Comparison of ENCODE assay signal across 17 cellular contexts in the genomic region with DNA sequence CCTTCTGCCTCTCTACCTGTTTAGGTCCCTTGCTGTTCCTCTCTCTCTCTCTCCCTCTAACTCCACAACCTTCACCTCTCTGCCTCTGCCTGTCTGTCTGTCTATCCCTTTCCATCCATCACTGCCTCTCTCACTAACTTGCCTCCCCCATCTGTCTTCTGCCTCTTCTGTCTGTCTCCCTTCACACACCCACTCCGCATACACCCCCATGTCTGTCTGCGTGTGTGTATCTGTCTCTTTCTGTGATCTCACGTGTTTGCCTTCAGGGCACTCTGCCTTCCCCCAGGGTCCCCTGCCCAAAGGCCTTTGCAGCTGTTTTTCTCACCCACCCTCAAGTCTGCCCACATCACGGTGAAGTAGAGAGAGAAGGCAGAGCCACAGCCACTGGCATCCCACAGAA. TPM values are rescaled to one million over a fixed set of nuclear protein-coding genes. Genes with fewer than 3 reads are reported as not detected.
DNase-seq lines count a peak whose midpoint lies in the region; ATAC-seq, FAIRE-seq and TF ChIP-seq lines count a peak whose summit lies in the region.
"Had no signal": no experiment of that assay in that cellular context is flagged by ENCODE, and none has a peak within 500 bp of the region (broad histone marks: within the 10 kb centered on the region; RNA-seq: fewer than 3 reads in every experiment).

No MANE protein-coding gene starts in this region.

- H3K14ac ChIP-seq in H9 (ENCODE audit: insufficient read depth, low read length): peak overlapping the region; percentile 52; the same call in 1 of the 2 replicates

- H3K4me1 ChIP-seq in H9 (ENCODE audit: insufficient read depth, low read length): peaks cover 11% of the 10 kb centered on the region; the same call in 1 of the 2 replicates
- peaks cover 14% of the 10 kb centered on the region for H3K4me1 ChIP-seq in neural progenitor cell

- no peak overlapping the region for H2AK5ac ChIP-seq in H9 (ENCODE audit: insufficient read length, low read length)

- H3K36me3 ChIP-seq in neural progenitor cell: no peaks in the 10 kb centered on the region

- H3K36me3 Mint-ChIP-seq in activated naive CD4-positive, alpha-beta T cell treated with anti-CD3 and anti-CD28 coated beads, Interleukin-2, amount 50 U/mL, for 72 hours: no peaks in the 10 kb centered on the region
- H3K36me3 Mint-ChIP-seq in H9 (ENCODE audit: insufficient read depth in 1 of 3, low read depth in 3 of 3) (peaks cover 7 to 27% (median 9%) of the 10 kb centered on the region in 3 experiments; a peak in 5 of 7 replicates), glutamatergic neuron (ENCODE audit: unreplicated experiment) (no peaks in the 10 kb centered on the region), neural progenitor cell (peaks cover 2% of the 10 kb centered on the region)

- no peak for DNase-seq in activated naive CD4-positive, alpha-beta T cell treated with anti-CD3 and anti-CD28 coated beads, Interleukin-2, amount 50 U/mL, for 72 hours (ENCODE audit: low spot score in 2 of 2)
- no peak for DNase-seq in activated naive CD4-positive, alpha-beta T cell treated with anti-CD3 and anti-CD28 coated beads, Interleukin-2, amount 50 U/mL, for 16 hours
- DNase-seq in H9 (no peak), glutamatergic neuron (no peak), D721Med (ENCODE audit: insufficient read length, low spot score) (no peak), neural progenitor cell (ENCODE audit: low spot score) (no peak), left ventricle myocardium superior (no peak)
- DNase-seq: ACHN; CD4-positive, alpha-beta T cell; DMS153; EL; KBM-7 had no signal

- no peaks in the 10 kb centered on the region for H3K79me1 ChIP-seq in H9 (ENCODE audit: insufficient read depth, low read depth, low read length, poor library complexity, severe bottlenecking)

- H2BK20ac ChIP-seq in H9 (ENCODE audit: low read depth, low read length, poor library complexity, severe bottlenecking): no peak overlapping the region

- H4K91ac ChIP-seq in H9 (ENCODE audit: insufficient read length, low read depth, low read length): no peak overlapping the region

- H3K9ac ChIP-seq in H9 (ENCODE audit: extremely low read depth, insufficient read length, low read length) (no peak overlapping the region), neural progenitor cell (no peak overlapping the region)

- no peak overlapping the region for H2BK12ac ChIP-seq in H9 (ENCODE audit: insufficient read length, low read depth, low read length)

- H3K18ac ChIP-seq in H9 (ENCODE audit: insufficient read length, low read depth, low read length): no peak overlapping the region

- no peak overlapping the region for H3T11ph ChIP-seq in H9 (ENCODE audit: low read length)

- H3K4me3 ChIP-seq in neural progenitor cell: no peak overlapping the region
- H3K4me3 ChIP-seq: BLaER1 treated with 17β-estradiol and CSF1 and Interleukin-3, amounts not matched to agents 10 nM and 100 nM had no signal

- WGBS in H9 (ENCODE audit: extremely low coverage, insufficient read length, low lambda C conversion rate): no CpG with 5 or more reads among the region's 4 CpGs

- H3K9me3 ChIP-seq in H9 (ENCODE audit: control insufficient read depth, low read depth, low read length) (no peaks in the 10 kb centered on the region), neural progenitor cell (ENCODE audit: low read depth) (no peaks in the 10 kb centered on the region)
- H3K9me3 ChIP-seq: BLaER1 treated with 17β-estradiol and CSF1 and Interleukin-3, amounts not matched to agents 10 nM and 100 nM had no signal

- no peaks in the 10 kb centered on the region for H3K9me3 Mint-ChIP-seq in activated naive CD4-positive, alpha-beta T cell treated with anti-CD3 and anti-CD28 coated beads, Interleukin-2, amount 50 U/mL, for 72 hours
- H3K9me3 Mint-ChIP-seq in H9 (no peaks in the 10 kb centered on the region), glutamatergic neuron (ENCODE audit: unreplicated experiment) (peaks cover 13% of the 10 kb centered on the region), neural progenitor cell (no peaks in the 10 kb centered on the region)
- H3K9me3 Mint-ChIP-seq: CD4-positive, alpha-beta T cell had no signal

- H3K27ac ChIP-seq in H9 (ENCODE audit: insufficient read length, low read depth, low read length) (no peak overlapping the region), VCaP (peak overlapping the region; percentile 60), neural progenitor cell (no peak overlapping the region)

- no peak overlapping the region for H3K4ac ChIP-seq in H9 (ENCODE audit: low read depth, low read length)

- H2AFZ ChIP-seq in H9 (ENCODE audit: low read length) (no peak overlapping the region), neural progenitor cell (replicated peaks) (no peak overlapping the region)

- H3K23ac ChIP-seq in H9 (ENCODE audit: insufficient read length, low read depth, low read length): no peak overlapping the region

- H3K4me3 Mint-ChIP-seq in H9: no peak overlapping the region
- H3K4me3 Mint-ChIP-seq in glutamatergic neuron (ENCODE audit: unreplicated experiment): peak overlapping the region; percentile 68
- H3K4me3 Mint-ChIP-seq in neural progenitor cell: no peak overlapping the region
- H3K4me3 Mint-ChIP-seq: CD4-positive, alpha-beta T cell had no signal

- H3K27me3 Mint-ChIP-seq in H9 (ENCODE audit: low read depth) (peaks cover 23% of the 10 kb centered on the region), glutamatergic neuron (ENCODE audit: unreplicated experiment) (peaks cover 6% of the 10 kb centered on the region), neural progenitor cell (ENCODE audit: insufficient read depth, low read depth) (peaks cover 10% of the 10 kb centered on the region)

- ATAC-seq in activated naive CD4-positive, alpha-beta T cell treated with anti-CD3 and anti-CD28 coated beads, Interleukin-2, amount 50 U/mL, for 72 hours: no peak
- ATAC-seq in left ventricle myocardium superior: no peak
- ATAC-seq: HCT116 had no signal

- H3K56ac ChIP-seq in H9 (ENCODE audit: insufficient read length, low read depth, low read length): no peak overlapping the region

- intact Hi-C loops in left ventricle myocardium superior (cut with micrococcal nuclease): no loop called here

- H3K27ac Mint-ChIP-seq in activated naive CD4-positive, alpha-beta T cell treated with anti-CD3 and anti-CD28 coated beads, Interleukin-2, amount 50 U/mL, for 72 hours: peak overlapping the region; percentile 56 to 69
- H3K27ac Mint-ChIP-seq in H9 (no peak overlapping the region), glutamatergic neuron (ENCODE audit: unreplicated experiment) (no peak overlapping the region), neural progenitor cell (no peak overlapping the region)
- H3K27ac Mint-ChIP-seq: CD4-positive, alpha-beta T cell had no signal

- no peaks in the 10 kb centered on the region; the same call in 1 of the 2 replicates for H3K27me3 ChIP-seq in H9 (ENCODE audit: insufficient read depth, low read length)
- peaks cover 2% of the 10 kb centered on the region for H3K27me3 ChIP-seq in neural progenitor cell
- H3K27me3 ChIP-seq: BLaER1 treated with 17β-estradiol and CSF1 and Interleukin-3, amounts not matched to agents 10 nM and 100 nM had no signal

- H3K4me1 Mint-ChIP-seq in H9 (peaks cover 28 to 39% of the 10 kb centered on the region in 2 experiments), glutamatergic neuron (ENCODE audit: low read depth, unreplicated experiment) (peaks cover 25% of the 10 kb centered on the region), neural progenitor cell (peaks cover 16% of the 10 kb centered on the region)

- FAIRE-seq in D721Med (lab: Jason Lieb, UNC): no peak
- FAIRE-seq: G401.6, GM12891 had no signal

- H2BK5ac ChIP-seq in H9 (ENCODE audit: insufficient read length, low read length): no peak overlapping the region

- H2BK120ac ChIP-seq in H9 (ENCODE audit: low read depth, low read length, poor library complexity, severe bottlenecking): no peak overlapping the region

- no peak overlapping the region for H4K5ac ChIP-seq in H9 (ENCODE audit: insufficient read length, low read depth, low read length)

- H3K23me2 ChIP-seq in H9 (ENCODE audit: insufficient read length, low read depth, low read length, poor library complexity, severe bottlenecking): no peaks in the 10 kb centered on the region

- no peak overlapping the region for H4K8ac ChIP-seq in H9 (replicated peaks; ENCODE audit: insufficient read length, low read depth, low read length)

- H3F3A ChIP-seq in neural progenitor cell (ENCODE audit: low read depth): peaks cover 16% of the 10 kb centered on the region

- no peak for TF ChIP-seq CTCF in H9 (conservative IDR thresholded peaks at IDR 0.05)
- TF ChIP-seq CTCF in VCaP (conservative IDR thresholded peaks at IDR 0.05): no peak
- TF ChIP-seq CTCF in glutamatergic neuron (IDR thresholded peaks at IDR 0.05; ENCODE audit: partially characterized antibody, unreplicated experiment): no peak
- TF ChIP-seq CTCF in D721Med (IDR thresholded peaks at IDR 0.05; ENCODE audit: insufficient read depth, missing control alignments): no peak
- TF ChIP-seq CTCF in neural progenitor cell (IDR thresholded peaks at IDR 0.05): no peak

- no peak overlapping the region for H2BK15ac ChIP-seq in H9 (ENCODE audit: low read depth, low read length)

- H3K79me2 ChIP-seq in H9 (ENCODE audit: insufficient read depth, low read length) (no peaks in the 10 kb centered on the region), neural progenitor cell (ENCODE audit: low read depth) (no peaks in the 10 kb centered on the region)

- H3K4me2 ChIP-seq in H9 (ENCODE audit: insufficient read depth, insufficient read length, low read length) (no peak overlapping the region), neural progenitor cell (no peak overlapping the region)

- H4K20me1 ChIP-seq in H9 (ENCODE audit: control insufficient read depth, insufficient read depth, insufficient read length) (no peaks in the 10 kb centered on the region), neural progenitor cell (ENCODE audit: low read depth) (peaks cover 10% of the 10 kb centered on the region)

RNA-seq across cellular contexts. Expression of gene RTN4RL2, which starts 7.9 kb away (rescaled TPM):
- 1 to 10 TPM in 1 of 2 donors, not detected in 1; 1.4 TPM for total RNA-seq in activated naive CD4-positive, alpha-beta T cell treated with anti-CD3 and anti-CD28 coated beads, Interleukin-2, amount 50 U/mL, for 72 hours
- total RNA-seq in H9 (2021) (7.0 and 7.1 TPM in 2 replicates), glutamatergic neuron (ENCODE audit: unreplicated experiment) (119 TPM), neural progenitor cell (ENCODE audit: low replicate concordance) (0.13 and 1.9 TPM in 2 replicates), left ventricle myocardium superior (1.0 TPM)

RNA-seq across cellular contexts. Expression of gene SLC43A3, which starts 41.4 kb away (rescaled TPM):
- 100 to 1,000 TPM in 1 of 2 donors, 10 to 100 TPM in 1; 68.9 to 247 TPM for total RNA-seq in activated naive CD4-positive, alpha-beta T cell treated with anti-CD3 and anti-CD28 coated beads, Interleukin-2, amount 50 U/mL, for 72 hours
- total RNA-seq in H9 (2021): 21.4 and 21.9 TPM in 2 replicates
- 10.8 TPM for total RNA-seq in glutamatergic neuron (ENCODE audit: unreplicated experiment)
- 5.6 and 7.8 TPM in 2 replicates for total RNA-seq in neural progenitor cell (ENCODE audit: low replicate concordance)
- total RNA-seq in left ventricle myocardium superior: 20.6 TPM

RNA-seq across cellular contexts. Expression of gene SLC43A1, which starts 47.2 kb away (rescaled TPM):
- total RNA-seq in activated naive CD4-positive, alpha-beta T cell treated with anti-CD3 and anti-CD28 coated beads, Interleukin-2, amount 50 U/mL, for 72 hours: 10 to 100 TPM; 11.4 to 26.0 TPM
- 16.3 and 17.0 TPM in 2 replicates for total RNA-seq in H9 (2021)
- total RNA-seq in glutamatergic neuron (ENCODE audit: unreplicated experiment): 5.2 TPM
- 0.99 and 1.5 TPM in 2 replicates for total RNA-seq in neural progenitor cell (ENCODE audit: low replicate concordance)
- 4.5 TPM for total RNA-seq in left ventricle myocardium superior

Comparison
In these comparisons a context has a peak if more than half of its experiments do, and no peak if none do; other contexts are left out.
1. H3K27ac Mint-ChIP-seq: peak in activated naive CD4-positive, alpha-beta T cell treated with anti-CD3 and anti-CD28 coated beads, Interleukin-2, amount 50 U/mL, for 72 hours (2 of 2); none in H9 (0 of 3), glutamatergic neuron (single experiment) and neural progenitor cell (single experiment).
2. RNA of gene RTN4RL2, which starts 7.9 kb away (total RNA-seq): 119 TPM in glutamatergic neuron (single experiment); 7.0 to 7.1 TPM in H9, 1.4 TPM in activated naive CD4-positive, alpha-beta T cell treated with anti-CD3 and anti-CD28 coated beads, Interleukin-2, amount 50 U/mL, for 72 hours, 1.0 TPM in left ventricle myocardium superior (single experiment) and 0.13 to 1.9 TPM in neural progenitor cell; every median in the first group is over 10 times any median in the second.